Comparison of ENCODE assay signal across 13 cellular contexts in genomic region chr14:104048758-104049496, GRCh38. TPM values are rescaled to one million over a fixed set of nuclear protein-coding genes. Genes with fewer than 3 reads are reported as not detected.
DNase-seq lines count a peak whose midpoint lies in the region; ATAC-seq and TF ChIP-seq lines count a peak whose summit lies in the region.
"Had no signal": no experiment of that assay in that cellular context is flagged by ENCODE, and none has a peak within 500 bp of the region (broad histone marks: within the 10 kb centered on the region; RNA-seq: fewer than 3 reads in every experiment).

No MANE protein-coding gene starts in this region.

- TF ChIP-seq POLR2A in uterus (IDR thresholded peaks at IDR 0.05), result no peak

- H3K27ac ChIP-seq in right cardiac atrium (ENCODE audit: low read length) (peak overlapping the region; percentile 64), uterus (no peak overlapping the region)
- H3K27ac ChIP-seq: gastrocnemius medialis, right lobe of liver had no signal

- peak; percentile 40 to 48 for DNase-seq in NCI-H526 (lab: John Stamatoyannopoulos, UW)
- peak; percentile 6 for DNase-seq in dermis blood vessel endothelial cell
- no peak for DNase-seq in right cardiac atrium
- DNase-seq in stromal cell of bone marrow (ENCODE audit: low read depth), result peak; percentile 21
- DNase-seq in NCI-H524 (lab: John Stamatoyannopoulos, UW), result no peak
- no peak for DNase-seq in uterus
- no peak for DNase-seq in H7
- no peak for DNase-seq in G401 (ENCODE audit: low spot score)
- DNase-seq: activated CD8-positive, alpha-beta memory T cell treated with anti-CD3 and anti-CD28 coated beads, Interleukin-2, amount 10 ng/mL, durations not matched to agents 7 days and 5 days; amniotic stem cell; COR-L47; gastrocnemius medialis; right lobe of liver had no signal

- in situ Hi-C loops in G401 (cut with HindIII; ENCODE audit: low sequenced_read_pairs), result loop anchor here (25.0 kb wide), 2 partner anchors 112 to 237 kb away; partner anchors contain the start of genes RD3L and TDRD9

- H3K4me3 ChIP-seq in right cardiac atrium (ENCODE audit: low read length), result no peak overlapping the region
- no peak overlapping the region for H3K4me3 ChIP-seq in uterus
- no peak overlapping the region for H3K4me3 ChIP-seq in H7 (ENCODE audit: insufficient read depth, low read depth, low read length)
- H3K4me3 ChIP-seq: gastrocnemius medialis, right lobe of liver had no signal

- H3K27me3 ChIP-seq in right cardiac atrium (ENCODE audit: control insufficient read depth, insufficient read depth) (no peaks in the 10 kb centered on the region), uterus (no peaks in the 10 kb centered on the region), H7 (ENCODE audit: control insufficient read depth, insufficient read depth, low read length) (no peaks in the 10 kb centered on the region)
- H3K27me3 ChIP-seq: right lobe of liver had no signal

- TF ChIP-seq CTCF in uterus (IDR thresholded peaks at IDR 0.05), result no peak

- H3K4me1 ChIP-seq in right cardiac atrium (ENCODE audit: control insufficient read depth, insufficient read depth, low read length) (peaks cover 6% of the 10 kb centered on the region), uterus (no peaks in the 10 kb centered on the region)
- H3K4me1 ChIP-seq: gastrocnemius medialis, right lobe of liver had no signal

- H3K36me3 ChIP-seq in uterus (no peaks in the 10 kb centered on the region), H7 (replicated peaks; ENCODE audit: control insufficient read depth, insufficient read depth, low read length) (no peaks in the 10 kb centered on the region)
- H3K36me3 ChIP-seq: gastrocnemius medialis, right lobe of liver had no signal

- ATAC-seq in right cardiac atrium, result peak; percentile 77 to 82
- ATAC-seq: activated CD8-positive, alpha-beta memory T cell treated with anti-CD3 and anti-CD28 coated beads, Interleukin-2, amount 10 ng/mL, durations not matched to agents 7 days and 5 days; right lobe of liver had no signal

- no peaks in the 10 kb centered on the region for H3K9me3 ChIP-seq in right cardiac atrium (ENCODE audit: control insufficient read depth, low read length)
- H3K9me3 ChIP-seq in uterus, result no peaks in the 10 kb centered on the region
- H3K9me3 ChIP-seq: gastrocnemius medialis, right lobe of liver had no signal

- WGBS in right cardiac atrium, result 81% methylated on average over 2 of the region's 2 CpGs

- intact Hi-C loops in right cardiac atrium (cut with DNase I), result no loop called here
- intact Hi-C loops in uterus (cut with DNase I; ENCODE audit: low total_unique reads), result no loop called here

RNA-seq across cellular contexts. Expression of gene ASPG, which starts 36.6 kb away (rescaled TPM):
- total RNA-seq in dermis blood vessel endothelial cell (under 0.01 TPM in 1 of 2 replicates, not detected in the other), right cardiac atrium (100 to 1,000 TPM; 169 to 307 (median 208) TPM), uterus (10 to 100 TPM in 1 of 4 donors, under 1 TPM in 2, not detected in 1; 0.41 to 16.2 (median 0.51) TPM)
- polyA plus RNA-seq in right cardiac atrium, result 99.1 TPM
- total RNA-seq in H7 (2014; rRNA removed; shearing (Covaris generic)), result 0.17 and 2.9 TPM in 2 replicates
- not detected in 2 replicates for total RNA-seq in G401 (2014; rRNA removed; shearing (Covaris generic))
- total RNA-seq: activated CD8-positive, alpha-beta memory T cell treated with anti-CD3 and anti-CD28 coated beads, Interleukin-2, amount 10 ng/mL, durations not matched to agents 7 days and 5 days had no signal

Comparison
In these comparisons a context has a peak if more than half of its experiments do, and no peak if none do; other contexts are left out.
1. DNase-seq: peak in NCI-H526 (2 of 2), dermis blood vessel endothelial cell (single experiment) and stromal cell of bone marrow (single experiment); none in right cardiac atrium (0 of 3), NCI-H524 (0 of 2), uterus (0 of 2), H7 (single experiment) and G401 (single experiment).
2. RNA of gene ASPG, which starts 36.6 kb away (total RNA-seq): 169 to 307 TPM in right cardiac atrium; 0.41 to 16.2 TPM in uterus, 0.17 to 2.9 TPM in H7, under 0.01 TPM in dermis blood vessel endothelial cell and not detected in G401; every median in the first group is over 4 times any median in the second.